In the genomic region with DNA sequence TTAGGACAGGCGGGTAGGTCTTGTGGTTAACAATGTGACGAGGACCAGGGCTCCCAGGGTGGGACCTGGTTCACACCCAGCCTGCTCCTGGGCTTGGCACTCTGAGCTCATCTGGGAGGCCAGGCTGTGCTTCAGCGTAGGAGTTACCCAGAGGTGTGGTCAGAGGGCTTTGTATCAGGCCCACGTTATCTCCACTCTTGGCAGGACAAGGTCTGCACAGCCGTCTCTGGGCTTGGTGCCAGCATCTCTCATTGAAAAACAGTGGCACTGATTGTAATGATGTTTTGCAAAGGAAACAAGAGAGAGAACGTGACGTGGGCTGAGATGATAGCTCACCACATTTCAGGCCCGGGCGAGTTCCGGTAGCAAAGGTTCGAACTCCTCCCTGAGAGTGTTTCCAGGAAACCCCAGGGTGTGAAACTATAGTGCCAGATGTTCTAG, we compare ENCODE assay signal across 8 cellular contexts.
DNase-seq lines count a peak whose midpoint lies in the region; ATAC-seq and TF ChIP-seq lines count a peak whose summit lies in the region.

No MANE protein-coding gene starts in this region.

- H3K4me3 ChIP-seq in astrocyte of the spinal cord (ENCODE audit: low read depth, low read length) = no peak overlapping the region

- no peak for TF ChIP-seq CTCF in astrocyte of the spinal cord (IDR thresholded peaks at IDR 0.05; ENCODE audit: low read depth, low read length)

- in situ Hi-C loops in astrocyte of the spinal cord (cut with HindIII; ENCODE audit: low sequenced_read_pairs) = no loop called here

- ATAC-seq in GM18858 (IDR thresholded peaks at IDR 0.05; ENCODE audit: unreplicated experiment) = peak; percentile 58

- DNase-seq in HT-29 (ENCODE audit: low spot score) = peak; percentile 88
- DNase-seq in T-helper 9 cell = peak; percentile 66
- DNase-seq in astrocyte of the spinal cord (ENCODE audit: low read depth, low spot score) = peak; percentile 75
- DNase-seq in kidney tubule cell (ENCODE audit: low spot score) = peak; percentile 73
- DNase-seq in stimulated activated CD8-positive, alpha-beta memory T cell treated with anti-CD3 and anti-CD28 coated beads, Interleukin-15, amount 100 ng/mL, for 1 hour (ENCODE audit: low read depth) = peak; percentile 57
- no peak for DNase-seq in NAMALWA (ENCODE audit: low spot score)
- no peak for DNase-seq in SKM-1 treated with dmso at 0.1 percent for 144 hours (lab: John Stamatoyannopoulos, UW; ENCODE audit: unreplicated experiment)

Comparison
In these comparisons a context has a peak if more than half of its experiments do, and no peak if none do; other contexts are left out.
1. DNase-seq: peak in HT-29 (single experiment), T-helper 9 cell (single experiment), astrocyte of the spinal cord (single experiment), kidney tubule cell (single experiment) and stimulated activated CD8-positive, alpha-beta memory T cell treated with anti-CD3 and anti-CD28 coated beads, Interleukin-15, amount 100 ng/mL, for 1 hour (single experiment); none in NAMALWA (single experiment) and SKM-1 treated with dmso at 0.1 percent for 144 hours (single experiment).